16 cellular contexts compared by ENCODE assay signal in the genomic region with DNA sequence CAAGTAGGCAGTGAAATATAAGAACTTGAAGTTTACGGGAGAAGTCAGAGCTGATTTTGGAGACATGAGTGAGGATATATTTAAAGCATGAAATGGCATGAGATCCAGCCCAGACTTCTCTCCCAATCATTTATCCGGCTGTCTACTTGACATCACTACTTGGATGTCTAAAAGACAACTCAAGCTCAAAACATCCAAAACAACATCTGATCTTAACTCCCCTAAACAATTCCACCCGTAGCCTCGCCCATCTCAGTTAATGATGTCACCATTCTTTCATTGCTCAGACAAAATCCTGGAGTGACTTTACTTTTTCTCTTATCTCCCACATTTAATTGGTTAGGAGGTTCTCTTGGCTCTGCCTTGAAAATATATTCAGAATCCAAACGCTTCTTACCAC. TPM values are rescaled to one million over a fixed set of nuclear protein-coding genes. Genes with fewer than 3 reads are reported as not detected.
DNase-seq lines count a peak whose midpoint lies in the region; ATAC-seq and TF ChIP-seq lines count a peak whose summit lies in the region.
"Had no signal": no experiment of that assay in that cellular context is flagged by ENCODE, and none has a peak within 500 bp of the region (broad histone marks: within the 10 kb centered on the region; RNA-seq: fewer than 3 reads in every experiment).

No MANE protein-coding gene starts in this region.

- H3K4me1 ChIP-seq in OCI-LY1 (ENCODE audit: insufficient read depth, low read length, severe bottlenecking) (peaks cover 75% of the 10 kb centered on the region), osteoblast (ENCODE audit: insufficient read depth, low read length) (peaks cover 26% of the 10 kb centered on the region)
- H3K4me1 ChIP-seq: BE2C had no signal

- no peaks in the 10 kb centered on the region for H3K9me3 ChIP-seq in OCI-LY1 (ENCODE audit: low read length)
- no peaks in the 10 kb centered on the region for H3K9me3 ChIP-seq in osteoblast (ENCODE audit: low read depth, low read length)
- H3K9me3 ChIP-seq: BE2C, pancreas, thoracic aorta had no signal

- H3F3A ChIP-seq in OCI-LY1 (ENCODE audit: insufficient read depth, low read length), result no peaks in the 10 kb centered on the region; the same call in 1 of the 2 replicates

- H3K27me3 ChIP-seq in OCI-LY1 (ENCODE audit: insufficient read depth, low read length), result no peaks in the 10 kb centered on the region
- H3K27me3 ChIP-seq in osteoblast (ENCODE audit: insufficient read depth, low read length), result no peaks in the 10 kb centered on the region
- H3K27me3 ChIP-seq: BE2C, pancreas had no signal

- DNase-seq in AG20443 (ENCODE audit: low spot score), result peak; percentile 75
- peak; percentile 26 to 52 for DNase-seq in erythroblast (lab: John Stamatoyannopoulos, UW)
- DNase-seq in osteoblast (ENCODE audit: insufficient read length, low spot score, missing footprints), result peak; percentile 88
- DNase-seq in stimulated activated CD4-positive, alpha-beta T cell treated with anti-CD3 and anti-CD28 coated beads, Interleukin-2, amount 100 ng/mL, for 24 hours, result no peak
- DNase-seq: BE2C; NCI-H1436; NCI-H510A treated with DMSO at 0.1 percent for 48 hours; pancreas; PC-9; stimulated activated CD4-positive, alpha-beta T cell treated with anti-CD3 and anti-CD28 coated beads, Interleukin-15, amount 100 ng/mL, for 24 hours had no signal

- H3K79me2 ChIP-seq in OCI-LY1 (ENCODE audit: insufficient read depth, low read length) (no peaks in the 10 kb centered on the region), osteoblast (ENCODE audit: insufficient read depth, low read length) (no peaks in the 10 kb centered on the region)

- H3K4me3 ChIP-seq in OCI-LY1 (ENCODE audit: low read depth, low read length, poor library complexity, severe bottlenecking), result no peak overlapping the region
- H3K4me3 ChIP-seq in osteoblast (ENCODE audit: insufficient read depth, low read length), result no peak overlapping the region
- H3K4me3 ChIP-seq: pancreas, PC-9, thoracic aorta had no signal

- H4K20me1 ChIP-seq in OCI-LY1 (ENCODE audit: insufficient read depth, low read length) (no peaks in the 10 kb centered on the region), osteoblast (ENCODE audit: insufficient read depth, low read length) (no peaks in the 10 kb centered on the region)

- TF ChIP-seq CTCF in OCI-LY1 (IDR thresholded peaks at IDR 0.05; ENCODE audit: low read length) (no peak), osteoblast (IDR thresholded peaks at IDR 0.05; ENCODE audit: extremely low read depth, low read depth, low read length) (no peak)

- no peak overlapping the region for H3K9ac ChIP-seq in OCI-LY1 (ENCODE audit: low read length)

- peak overlapping the region; percentile 97 for H3K27ac ChIP-seq in OCI-LY1 (ENCODE audit: low read depth, low read length, poor library complexity, severe bottlenecking)
- peak overlapping the region; percentile 54 for H3K27ac ChIP-seq in osteoblast (ENCODE audit: low read depth, low read length)
- H3K27ac ChIP-seq: pancreas, PC-9 had no signal

- no peak for TF ChIP-seq POLR2A in erythroblast (IDR thresholded peaks at IDR 0.05; ENCODE audit: low read length)

- no peaks in the 10 kb centered on the region for H3K9me2 ChIP-seq in OCI-LY1 (ENCODE audit: low read depth, low read length)

- H3K4me2 ChIP-seq in OCI-LY1 (ENCODE audit: low read length) (no peak overlapping the region), osteoblast (ENCODE audit: insufficient read depth, low read length) (no peak overlapping the region)
- H3K4me2 ChIP-seq: PC-9 had no signal

- no peaks in the 10 kb centered on the region for H3K36me3 ChIP-seq in OCI-LY1 (ENCODE audit: insufficient read depth, low read length)
- no peaks in the 10 kb centered on the region for H3K36me3 ChIP-seq in osteoblast (ENCODE audit: insufficient read depth, low read length)
- H3K36me3 ChIP-seq: BE2C, pancreas, thoracic aorta had no signal

- ATAC-seq in GM19463 (IDR thresholded peaks at IDR 0.05; ENCODE audit: unreplicated experiment), result no peak
- no peak for ATAC-seq in esophagus mucosa
- ATAC-seq in GM21381 (IDR thresholded peaks at IDR 0.05; ENCODE audit: unreplicated experiment), result no peak
- ATAC-seq: activated naive CD4-positive, alpha-beta T cell treated with anti-CD3 and anti-CD28 coated beads, Interleukin-2, amount 50 U/mL, for 72 hours; pancreas had no signal

- H2AFZ ChIP-seq in OCI-LY1 (ENCODE audit: low read length) (no peak overlapping the region), osteoblast (ENCODE audit: low read length) (peak overlapping the region; percentile 47)
- H2AFZ ChIP-seq: PC-9 had no signal

RNA-seq across cellular contexts. Expression of a gene that starts 44.5 kb away (rescaled TPM):
- total RNA-seq in osteoblast, result 28.3 and 32.2 TPM in 2 replicates
- 18.4 TPM for total RNA-seq in esophagus mucosa

RNA-seq across cellular contexts. Expression of a gene that starts 45.9 kb away (rescaled TPM):
- total RNA-seq in osteoblast (55.4 and 62.2 TPM in 2 replicates), esophagus mucosa (13.5 TPM)

Comparison
In these comparisons a context has a peak if more than half of its experiments do, and no peak if none do; other contexts are left out.
1. DNase-seq: peak in AG20443 (single experiment), erythroblast (2 of 2) and osteoblast (single experiment); none in stimulated activated CD4-positive, alpha-beta T cell treated with anti-CD3 and anti-CD28 coated beads, Interleukin-2, amount 100 ng/mL, for 24 hours (0 of 2).